ENCODE assay signal across 29 cellular contexts in the genomic region with DNA sequence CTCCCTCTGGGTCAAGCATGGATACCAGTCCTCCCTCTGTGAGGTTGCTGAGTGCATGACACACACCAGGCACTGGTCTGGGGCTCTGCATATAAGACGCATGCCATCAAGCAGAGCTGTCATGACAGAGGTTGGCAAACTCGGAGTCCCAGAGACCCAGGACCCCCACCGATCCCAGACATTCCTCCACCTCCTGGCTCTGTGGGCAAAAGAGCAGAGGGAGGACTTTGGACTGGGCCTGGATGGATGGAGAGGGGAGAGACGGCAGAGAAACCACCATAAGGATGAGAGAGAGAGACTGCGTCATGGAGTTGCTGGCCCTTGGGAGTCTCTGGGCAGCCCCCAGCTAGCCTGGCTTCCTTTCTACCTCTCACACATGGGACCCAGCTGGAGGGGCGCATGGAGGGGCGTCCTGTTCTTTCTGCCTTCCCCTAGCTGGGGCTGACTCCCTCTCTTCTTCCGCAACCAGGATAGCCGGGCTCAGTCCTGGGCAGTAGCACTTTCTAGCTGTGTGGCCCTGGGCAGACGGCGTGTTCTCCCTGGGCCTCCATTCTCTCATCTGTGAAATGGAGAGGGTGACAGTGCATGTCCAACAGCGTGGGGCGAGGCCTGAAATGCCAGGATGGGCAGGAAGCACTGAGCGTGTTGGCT. TPM values are rescaled to one million over a fixed set of nuclear protein-coding genes. Genes with fewer than 3 reads are reported as not detected.
DNase-seq lines count a peak whose midpoint lies in the region; ATAC-seq, FAIRE-seq and TF ChIP-seq lines count a peak whose summit lies in the region.
"Had no signal": no experiment of that assay in that cellular context is flagged by ENCODE, and none has a peak within 500 bp of the region (broad histone marks: within the 10 kb centered on the region; RNA-seq: fewer than 3 reads in every experiment).

No MANE protein-coding gene starts in this region.

- TF ChIP-seq RAD21 in H1 (IDR thresholded peaks at IDR 0.05 in 1 of 2, conservative IDR thresholded peaks at IDR 0.05 in 1 of 2; ENCODE audit: low read depth in 2 of 2, low read length in 2 of 2), result no peak

- no peak overlapping the region for H3K56ac ChIP-seq in H1 (replicated peaks; ENCODE audit: insufficient read length, low read depth, low read length)

- H4K91ac ChIP-seq in H1 (replicated peaks; ENCODE audit: insufficient read length, low read length), result no peak overlapping the region

- no peaks in the 10 kb centered on the region for H3K79me1 ChIP-seq in H1 (ENCODE audit: low read depth, low read length)

- ATAC-seq in left cardiac atrium (no peak), Right ventricle myocardium inferior (no peak)
- ATAC-seq: HCT116 had no signal

- no peak overlapping the region for H2BK15ac ChIP-seq in H1 (ENCODE audit: low read length)

- H3K9me3 Mint-ChIP-seq in mesothelial cell of epicardium, result no peaks in the 10 kb centered on the region
- H3K9me3 Mint-ChIP-seq: IgD-negative memory B cell had no signal

- no peak overlapping the region for H4K5ac ChIP-seq in H1 (ENCODE audit: insufficient read length, low read depth, low read length)

- no peak overlapping the region for H2BK12ac ChIP-seq in H1 (ENCODE audit: low read depth, low read length)

- FAIRE-seq in H1 (lab: Jason Lieb, UNC), result no peak
- FAIRE-seq: colon, GM12892 had no signal

- CTCF ChIA-PET in H1 (lab: Charles Lee; ENCODE audit: partially characterized antibody), result interaction anchor here (0.7 to 6.4 kb wide), 20 partner anchors 8 to 263 kb away, joined by 3 to 105 read pairs (median 7); partner anchors contain the start of genes FXYD3 and LGI4

- H3K4me1 ChIP-seq in H1 (replicated peaks in 1 of 4; ENCODE audit: control insufficient read depth in 3 of 4, insufficient read depth in 4 of 4, low read length in 3 of 4) (peaks cover 5 to 39% (median 25%) of the 10 kb centered on the region in 4 experiments), stomach (peaks cover 30 to 86% (median 69%) of the 10 kb centered on the region in 4 donors), breast epithelium (peaks cover 0 to 9% of the 10 kb centered on the region in 2 donors)

- in situ Hi-C loops in ACHN (cut with HindIII; ENCODE audit: low pct_ligation_motif_present, low pct_unique_long_range_greater_than_20kb, low sequenced_read_pairs), result no loop called here

- H3K4me1 Mint-ChIP-seq in mesothelial cell of epicardium, result peaks cover 27% of the 10 kb centered on the region

- H2AK5ac ChIP-seq in H1 (ENCODE audit: low read depth, low read length), result no peak overlapping the region

- no peaks in the 10 kb centered on the region for H3K27me3 ChIP-seq in H1 (replicated peaks in 1 of 4; ENCODE audit: control insufficient read depth in 3 of 4, extremely low read depth in 1 of 4, insufficient read depth in 3 of 4, low read length in 3 of 4)
- peaks cover 0 to 33% (median 0%) of the 10 kb centered on the region in 3 donors for H3K27me3 ChIP-seq in stomach
- no peaks in the 10 kb centered on the region for H3K27me3 ChIP-seq in breast epithelium
- H3K27me3 ChIP-seq: adrenal gland, brain microvascular endothelial cell had no signal

- H3K4me3 Mint-ChIP-seq in mesothelial cell of epicardium, result peak overlapping the region; percentile 53

- H3K23ac ChIP-seq in H1 (ENCODE audit: insufficient read length), result no peak overlapping the region

- H3K79me2 ChIP-seq in H1 (ENCODE audit: control insufficient read depth in 1 of 2, insufficient read depth in 2 of 2, low read length in 2 of 2), result peaks cover 0 to 12% of the 10 kb centered on the region in 2 experiments; a peak in 1 of 4 replicates

- no peak overlapping the region for H2AFZ ChIP-seq in H1 (ENCODE audit: low read length)

- H2BK120ac ChIP-seq in H1 (replicated peaks; ENCODE audit: low read depth, low read length), result no peak overlapping the region

- POLR2A ChIA-PET in H1 (lab: Charles Lee; ENCODE audit: partially characterized antibody), result interaction anchor here (0.7 to 2.5 kb wide), 7 partner anchors 9 to 54 kb away, joined by 3 to 18 read pairs (median 4); no protein-coding TSS in a partner anchor

- H4K20me1 ChIP-seq in H1 (replicated peaks in 1 of 2; ENCODE audit: control insufficient read depth in 1 of 2, insufficient read depth in 2 of 2, low read length in 2 of 2), result peaks cover 2 to 5% of the 10 kb centered on the region in 2 experiments

- H3K23me2 ChIP-seq in H1 (ENCODE audit: low read depth, low read length), result peaks cover 7% of the 10 kb centered on the region; the same call in 1 of the 2 replicates

- H3K27ac ChIP-seq in H1 (ENCODE audit: low read depth, low read length) (no peak overlapping the region), stomach (peak overlapping the region in 4 of 5 donors; percentile 28 to 86 (median 82)), breast epithelium (no peak overlapping the region)
- H3K27ac ChIP-seq: adrenal gland, brain microvascular endothelial cell had no signal

- no peak overlapping the region for H3K27ac Mint-ChIP-seq in mesothelial cell of epicardium

- DNase-seq in left cardiac atrium, result peak; percentile 14
- DNase-seq in Right ventricle myocardium inferior (ENCODE audit: missing footprints), result no peak
- DNase-seq in H1 (ENCODE audit: low read depth in 1 of 2, low spot score in 2 of 2), result no peak
- DNase-seq in mesothelial cell of epicardium (ENCODE audit: low spot score in 2 of 2, unreplicated experiment in 2 of 2), result no peak
- DNase-seq in stomach, result no peak
- no peak for DNase-seq in HUDEP-2 (lab: John Stamatoyannopoulos, UW; ENCODE audit: unreplicated experiment in 76 of 76)
- no peak for DNase-seq in breast epithelium (ENCODE audit: low spot score in 2 of 2)
- no peak for DNase-seq in ACHN
- DNase-seq: activated CD4-positive, alpha-beta T cell treated with anti-CD3 and anti-CD28 coated beads, Interleukin-2, amount 50 U/mL, for 48 hours; activated effector memory CD4-positive, alpha-beta T cell treated with anti-CD3 and anti-CD28 coated beads, Interleukin-2, amount 50 U/mL, for 16 hours; adrenal gland; brain microvascular endothelial cell; EL; NCI-H1092 treated with DMSO at 0.1 percent for 48 hours; NCI-H1930; NCI-H2227 treated with DMSO at 0.1 percent for 48 hours; NCI-H69; RPMI8226; SK-N-SH; stimulated activated CD4-positive, alpha-beta T cell treated with anti-CD3 and anti-CD28 coated beads, Interleukin-4, amount 100 ng/mL, for 4 hours; stimulated activated naive CD4-positive, alpha-beta T cell treated with Interleukin-2 at 50 U/mL for 16 hours had no signal

- H2BK5ac ChIP-seq in H1 (ENCODE audit: low read depth, low read length), result peak overlapping the region; percentile 93; the same call in 1 of the 2 replicates

- no peak for TF ChIP-seq POLR2A in H1 (IDR thresholded peaks at IDR 0.05; ENCODE audit: control extremely low read depth in 1 of 2, low read depth in 2 of 2, low read length in 2 of 2)
- TF ChIP-seq POLR2A in stomach (IDR thresholded peaks at IDR 0.05), result no peak
- TF ChIP-seq POLR2A in breast epithelium (IDR thresholded peaks at IDR 0.05), result no peak

- H3K9me3 ChIP-seq in H1 (ENCODE audit: insufficient read depth in 2 of 2, low read depth in 1 of 2, low read length in 1 of 2) (no peaks in the 10 kb centered on the region), stomach (no peaks in the 10 kb centered on the region), breast epithelium (no peaks in the 10 kb centered on the region)
- H3K9me3 ChIP-seq: adrenal gland, SK-N-SH had no signal

- no peak overlapping the region for H2BK20ac ChIP-seq in H1 (ENCODE audit: low read length)

- H3K18ac ChIP-seq in H1 (ENCODE audit: extremely low read depth, low read length), result no peak overlapping the region

- H3K36me3 Mint-ChIP-seq in mesothelial cell of epicardium, result no peaks in the 10 kb centered on the region
- H3K36me3 Mint-ChIP-seq: IgD-negative memory B cell had no signal

- TF ChIP-seq CTCF in H1 (IDR thresholded peaks at IDR 0.05; ENCODE audit: control extremely low read depth in 1 of 3, insufficient read depth in 1 of 3, low read depth in 1 of 3, low read length in 3 of 3) (no peak), mesothelial cell of epicardium (IDR thresholded peaks at IDR 0.05; ENCODE audit: unreplicated experiment) (no peak), stomach (IDR thresholded peaks at IDR 0.05) (no peak), breast epithelium (IDR thresholded peaks at IDR 0.05) (no peak)

- H4K8ac ChIP-seq in H1 (ENCODE audit: extremely low read depth, insufficient read depth, low read length), result no peak overlapping the region; the same call in 1 of the 2 replicates

- H3K4me3 ChIP-seq in H1 (ENCODE audit: extremely low read depth in 1 of 4, insufficient read depth in 2 of 4, low read depth in 3 of 4, low read length in 4 of 4) (no peak overlapping the region), stomach (peak overlapping the region in 1 of 4 donors; percentile 41), breast epithelium (no peak overlapping the region)
- H3K4me3 ChIP-seq: adrenal gland had no signal

- intact Hi-C loops in left cardiac atrium (cut with DNase I) (loop anchor here in 1 of 2 donors (5.0 kb wide), 1 partner anchor 49 kb away; no protein-coding TSS in a partner anchor), Right ventricle myocardium inferior (cut with DNase I) (loop anchor here (5.0 to 10.0 kb wide), 3 partner anchors 99 to 308 kb away; partner anchors contain the start of genes FXYD7, USF2 and ZNF181), stomach (cut with DNase I; ENCODE audit: low total_unique reads) (no loop called here), breast epithelium (cut with DNase I; ENCODE audit: low total_unique reads) (no loop called here)

- no peak overlapping the region for H3K14ac ChIP-seq in H1 (ENCODE audit: insufficient read length)

- H3K4ac ChIP-seq in H1 (replicated peaks; ENCODE audit: insufficient read length, low read depth, low read length), result no peak overlapping the region

- H3K36me3 ChIP-seq in H1 (ENCODE audit: control insufficient read depth in 2 of 4, insufficient read depth in 4 of 4, low read length in 3 of 4) (no peaks in the 10 kb centered on the region; a peak in 1 of 8 replicates), stomach (no peaks in the 10 kb centered on the region), breast epithelium (no peaks in the 10 kb centered on the region)
- H3K36me3 ChIP-seq: adrenal gland, brain microvascular endothelial cell had no signal

- no peaks in the 10 kb centered on the region for H3K27me3 Mint-ChIP-seq in mesothelial cell of epicardium (ENCODE audit: low read depth)

- no peak overlapping the region for H3K9ac ChIP-seq in H1 (replicated peaks in 1 of 4; ENCODE audit: extremely low read depth in 1 of 4, low read depth in 3 of 4, low read length in 3 of 4)
- H3K9ac ChIP-seq: SK-N-SH had no signal

- 89% methylated on average over 14 of the region's 14 CpGs; no CpG with 5 or more reads in 1 of the 2 experiments for WGBS in H1 (ENCODE audit: extremely low coverage in 1 of 2, insufficient coverage in 1 of 2, insufficient read length in 1 of 2, insufficient replicate concordance in 2 of 2, low coverage in 1 of 2, low lambda C conversion rate in 2 of 2, missing lambda C conversion rate in 1 of 2), 2 experiments
- WGBS in stomach, 5 donors, result 61 to 77% (median 67%) methylated on average over 14 of the region's 14 CpGs

- H3K4me2 ChIP-seq in H1 (ENCODE audit: insufficient read depth in 1 of 2, low read depth in 2 of 2, low read length in 2 of 2), result no peak overlapping the region; a peak in 1 of 4 replicates
- H3K4me2 ChIP-seq: SK-N-SH had no signal

- TF ChIP-seq EP300 in H1 (IDR thresholded peaks at IDR 0.05; ENCODE audit: borderline replicate concordance in 1 of 2, low read depth in 2 of 2, low read length in 2 of 2) (no peak), stomach (IDR thresholded peaks at IDR 0.05) (no peak)

RNA-seq across cellular contexts. Expression of gene HPN, which starts 1.6 kb away (rescaled TPM):
- total RNA-seq in left cardiac atrium, result 1 to 10 TPM; 5.6 to 7.2 TPM
- total RNA-seq in Right ventricle myocardium inferior, result 5.5 TPM
- 12.3 and 14.7 TPM in 2 replicates for total RNA-seq in H1 (2021; fragmentation: NEBNext Ultra II Directional; extraction: Animal tissue kit (Norgen Biotek cat#: 25700))
- 33.7 and 49.9 TPM in 2 replicates for polyA plus RNA-seq in H1 (2011; rRNA removed)
- 32.0 TPM for polyA plus RNA-seq in H1 (2011; cell fraction: cytosol; rRNA removed)
- polyA plus RNA-seq in H1 (2011; cell fraction: nucleus; rRNA removed), result 86.2 TPM
- polyA plus RNA-seq in H1 (2012, experiment 1 of 2), result 8.3 to 24.9 TPM (median 19.7 TPM) in 4 replicates
- polyA plus RNA-seq in H1 (2012, experiment 2 of 2), result 19.5 TPM
- polyA plus RNA-seq in H1 (2013, experiment 1 of 2), result 14.3 TPM
- polyA plus RNA-seq in H1 (2013, experiment 2 of 2), result 13.3 TPM
- 6.3 and 7.6 TPM in 2 replicates for polyA minus RNA-seq in H1 (2011; rRNA and poly(A)+ RNA removed)
- 16.4 TPM for polyA minus RNA-seq in H1 (2011; cell fraction: cytosol; rRNA and poly(A)+ RNA removed)
- 19.0 TPM for polyA minus RNA-seq in H1 (2011; cell fraction: nucleus; rRNA and poly(A)+ RNA removed)
- total RNA-seq in mesothelial cell of epicardium, result 20.3 to 22.9 TPM (median 21.3 TPM) in 3 replicates
- 10 to 100 TPM in 4 of 5 donors, not detected in 1; 14.7 to 45.2 (median 21.9) TPM for total RNA-seq in stomach
- 10 to 100 TPM; 19.2 to 39.4 (median 33.7) TPM for polyA plus RNA-seq in stomach
- 10 to 100 TPM in 1 of 3 donors, 1 to 10 TPM in 2; 1.8 to 18.0 (median 8.5) TPM for total RNA-seq in breast epithelium
- total RNA-seq: glomerular endothelial cell; myocyte; T-helper 2 cell treated with Interferon-gamma antibody and Interleukin-4, amounts not matched to agents 100 ng/mL and 5 ng/mL, for 36 hours had no signal
- polyA plus RNA-seq: fibroblast of lung, IgD-negative memory B cell had no signal

RNA-seq across cellular contexts. Expression of gene SCN1B, which starts 12.8 kb away (rescaled TPM):
- total RNA-seq in left cardiac atrium, result 100 to 1,000 TPM in 1 of 2 donors, 10 to 100 TPM in 1; 73.6 to 163 TPM
- total RNA-seq in Right ventricle myocardium inferior, result 44.3 TPM
- total RNA-seq in H1 (2021; fragmentation: NEBNext Ultra II Directional; extraction: Animal tissue kit (Norgen Biotek cat#: 25700)), result 3.3 and 3.5 TPM in 2 replicates
- 3.1 and 4.1 TPM in 2 replicates for polyA plus RNA-seq in H1 (2011; rRNA removed)
- polyA plus RNA-seq in H1 (2011; cell fraction: cytosol; rRNA removed), result 3.9 TPM
- polyA plus RNA-seq in H1 (2011; cell fraction: nucleus; rRNA removed), result 8.6 TPM
- polyA plus RNA-seq in H1 (2012, experiment 1 of 2), result 2.8 to 4.5 TPM (median 3.7 TPM) in 4 replicates
- polyA plus RNA-seq in H1 (2012, experiment 2 of 2), result 2.3 TPM
- 1.9 TPM for polyA plus RNA-seq in H1 (2013, experiment 1 of 2)
- polyA plus RNA-seq in H1 (2013, experiment 2 of 2), result 1.7 TPM
- 1.5 and 4.7 TPM in 2 replicates for polyA minus RNA-seq in H1 (2011; rRNA and poly(A)+ RNA removed)
- polyA minus RNA-seq in H1 (2011; cell fraction: cytosol; rRNA and poly(A)+ RNA removed), result 3.4 TPM
- 3.0 TPM for polyA minus RNA-seq in H1 (2011; cell fraction: nucleus; rRNA and poly(A)+ RNA removed)
- 2.2 to 2.8 TPM (median 2.7 TPM) in 3 replicates for total RNA-seq in mesothelial cell of epicardium
- total RNA-seq in stomach, result 10 to 100 TPM in 1 of 5 donors, 1 to 10 TPM in 3, not detected in 1; 1.3 to 36.6 (median 3.5) TPM
- polyA plus RNA-seq in stomach, result 1 to 10 TPM; 3.7 to 8.6 (median 6.1) TPM
- total RNA-seq in breast epithelium, result 10 to 100 TPM in 1 of 3 donors, 1 to 10 TPM in 2; 5.1 to 14.6 (median 8.5) TPM
- polyA plus RNA-seq: IgD-negative memory B cell had no signal

RNA-seq across cellular contexts. Expression of gene GRAMD1A, which starts 43.0 kb away (rescaled TPM):
- total RNA-seq in left cardiac atrium (10 to 100 TPM; 29.2 to 45.5 TPM), Right ventricle myocardium inferior (25.8 TPM), mesothelial cell of epicardium (123 to 130 TPM (median 129 TPM) in 3 replicates), stomach (10 to 100 TPM; 39.7 to 74.1 (median 48.1) TPM), breast epithelium (10 to 100 TPM; 30.6 to 56.0 (median 38.6) TPM)
- 152 and 154 TPM in 2 replicates for total RNA-seq in H1 (2021; fragmentation: NEBNext Ultra II Directional; extraction: Animal tissue kit (Norgen Biotek cat#: 25700))
- polyA plus RNA-seq in H1 (2011; rRNA removed) (113 and 176 TPM in 2 replicates), stomach (10 to 100 TPM; 29.8 to 52.2 (median 34.4) TPM)
- polyA plus RNA-seq in H1 (2011; cell fraction: cytosol; rRNA removed), result 103 TPM
- 333 TPM for polyA plus RNA-seq in H1 (2011; cell fraction: nucleus; rRNA removed)
- polyA plus RNA-seq in H1 (2012, experiment 1 of 2), result 101 to 139 TPM (median 129 TPM) in 4 replicates
- 109 TPM for polyA plus RNA-seq in H1 (2012, experiment 2 of 2)
- 139 TPM for polyA plus RNA-seq in H1 (2013, experiment 1 of 2)
- polyA plus RNA-seq in H1 (2013, experiment 2 of 2), result 137 TPM
- polyA minus RNA-seq in H1 (2011; rRNA and poly(A)+ RNA removed), result 113 and 127 TPM in 2 replicates
- polyA minus RNA-seq in H1 (2011; cell fraction: cytosol; rRNA and poly(A)+ RNA removed), result 87.8 TPM
- polyA minus RNA-seq in H1 (2011; cell fraction: nucleus; rRNA and poly(A)+ RNA removed), result 91.4 TPM

Comparison
In these comparisons a context has a peak if more than half of its experiments do, and no peak if none do; other contexts are left out.
1. H3K27ac ChIP-seq: peak in stomach (4 of 5); none in H1 (single experiment) and breast epithelium (0 of 2).